ENCODE assay signal across 1 cellular context in the genomic region with DNA sequence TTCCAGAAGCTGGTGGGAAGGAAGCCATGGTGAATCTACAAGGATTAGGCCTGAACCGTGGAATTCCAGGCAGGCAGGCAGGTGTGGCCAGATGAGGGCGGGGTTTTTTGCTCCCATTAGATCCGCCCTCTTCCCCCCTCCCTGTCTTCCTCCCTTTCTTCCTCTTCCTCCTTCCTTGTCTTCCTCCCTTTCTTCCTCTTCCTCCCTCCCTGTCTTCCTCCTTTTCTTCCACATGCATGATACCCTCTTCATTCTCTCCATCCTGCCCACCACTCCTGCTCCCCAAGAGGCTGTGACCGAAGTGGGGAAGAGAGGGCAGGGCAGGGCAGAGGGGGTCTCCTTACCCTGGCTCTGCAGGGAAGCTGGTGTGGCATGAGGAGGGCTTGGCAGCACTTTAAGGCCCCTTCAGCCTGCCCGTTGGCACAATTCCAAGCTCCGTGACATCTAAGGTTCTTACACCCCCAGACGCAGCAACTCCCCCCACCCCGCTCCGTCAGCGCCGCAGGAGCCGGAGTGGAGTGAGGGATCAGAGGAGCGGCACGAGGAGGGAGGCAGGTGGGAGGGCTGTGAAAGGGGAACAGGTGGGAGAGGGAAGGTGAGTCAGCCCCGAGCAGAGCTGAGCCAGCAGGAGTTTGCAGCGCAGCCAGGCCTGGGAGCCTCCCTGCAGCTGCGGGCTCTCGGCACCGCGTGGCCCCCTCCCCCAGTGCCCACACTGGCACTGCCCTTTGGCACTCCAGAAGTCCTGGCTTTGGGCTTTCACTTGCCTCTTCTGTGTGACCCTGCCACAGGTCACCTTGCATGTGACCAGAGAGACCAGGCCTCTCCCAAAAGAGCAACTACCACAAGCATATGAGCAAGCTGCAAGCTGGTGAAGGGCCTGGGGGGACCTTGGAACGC.
A peak's percentile ranks its signal among the peaks of the same experiment; 100 is the strongest.
TF ChIP-seq lines count a peak whose summit lies in the region.

No MANE protein-coding gene starts in this region.

TF ChIP-seq in WTC11, 78 proteins besides CTCF, POLR2A, EP300 and RAD21 (continued from another document):
- TF ChIP-seq ZNF512 (CRISPR knock-in tag; IDR thresholded peaks at IDR 0.05; ENCODE audit: borderline replicate concordance) (no peak), FOXJ3 (CRISPR knock-in tag; IDR thresholded peaks at IDR 0.05; ENCODE audit: borderline replicate concordance) (no peak), SP1 (CRISPR knock-in tag; conservative IDR thresholded peaks at IDR 0.05) (0 out of 2 replicates have a peak, but pooled peaks have one; percentile 19), ZBTB21 (CRISPR knock-in tag; IDR thresholded peaks at IDR 0.05; ENCODE audit: borderline replicate concordance) (0 out of 2 replicates have a peak, but pooled peaks have one; percentile 27), SOX15 (CRISPR knock-in tag; IDR thresholded peaks at IDR 0.05) (no peak), CBFB (CRISPR knock-in tag; IDR thresholded peaks at IDR 0.05; ENCODE audit: low read depth) (0 out of 2 replicates have a peak, but pooled peaks have one; percentile 57), MAX (CRISPR knock-in tag; IDR thresholded peaks at IDR 0.05) (0 out of 2 replicates have a peak, but pooled peaks have one; percentile 28), ETV6 (CRISPR knock-in tag; IDR thresholded peaks at IDR 0.05) (peak; percentile 83), ZNF671 (CRISPR knock-in tag; IDR thresholded peaks at IDR 0.05) (no peak)
- TF ChIP-seq, protein P1, sequence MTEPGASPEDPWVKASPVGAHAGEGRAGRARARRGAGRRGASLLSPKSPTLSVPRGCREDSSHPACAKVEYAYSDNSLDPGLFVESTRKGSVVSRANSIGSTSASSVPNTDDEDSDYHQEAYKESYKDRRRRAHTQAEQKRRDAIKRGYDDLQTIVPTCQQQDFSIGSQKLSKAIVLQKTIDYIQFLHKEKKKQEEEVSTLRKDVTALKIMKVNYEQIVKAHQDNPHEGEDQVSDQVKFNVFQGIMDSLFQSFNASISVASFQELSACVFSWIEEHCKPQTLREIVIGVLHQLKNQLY (CRISPR knock-in tag; IDR thresholded peaks at IDR 0.05): no peak
